Comparison of ENCODE assay signal across 24 cellular contexts in the genomic region with DNA sequence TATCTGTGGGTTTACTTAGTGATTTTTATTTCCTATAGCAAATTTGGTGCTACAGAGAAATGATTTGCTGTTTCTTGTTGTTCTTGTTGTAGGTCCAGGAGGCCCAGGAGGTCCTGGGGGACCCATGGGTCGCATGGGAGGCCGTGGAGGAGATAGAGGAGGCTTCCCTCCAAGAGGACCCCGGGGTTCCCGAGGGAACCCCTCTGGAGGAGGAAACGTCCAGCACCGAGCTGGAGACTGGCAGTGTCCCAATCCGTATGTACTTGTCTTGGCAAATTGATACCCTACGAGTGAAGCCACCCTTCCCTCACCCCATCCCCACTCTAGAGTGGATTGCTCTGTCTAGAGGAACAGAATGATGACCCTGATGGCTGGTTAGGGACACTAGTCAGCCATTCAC. TPM values are rescaled to one million over a fixed set of nuclear protein-coding genes. Genes with fewer than 3 reads are reported as not detected.
DNase-seq lines count a peak whose midpoint lies in the region; ATAC-seq and TF ChIP-seq lines count a peak whose summit lies in the region.
"Had no signal": no experiment of that assay in that cellular context is flagged by ENCODE, and none has a peak within 500 bp of the region (broad histone marks: within the 10 kb centered on the region; RNA-seq: fewer than 3 reads in every experiment).

No MANE protein-coding gene starts in this region.

- no peaks in the 10 kb centered on the region for H3K27me3 Mint-ChIP-seq in activated T-cell treated with anti-CD3 and anti-CD28 coated beads, Interleukin-2, amount 50 U/mL, for 24 hours
- peaks cover 9% of the 10 kb centered on the region for H3K27me3 Mint-ChIP-seq in HFFc6 (ENCODE audit: insufficient read depth)
- H3K27me3 Mint-ChIP-seq in stimulated activated naive B cell treated with anti-CD40 and anti-IgM and Interleukin-4, amounts not matched to agents 10 μg/mL and 1 μg/mL and 100 μg/mL, for 72 hours: no peaks in the 10 kb centered on the region

- no peak for TF ChIP-seq CTCF in HFFc6 (IDR thresholded peaks at IDR 0.05)

- H3K9me3 Mint-ChIP-seq in activated T-cell treated with anti-CD3 and anti-CD28 coated beads, Interleukin-2, amount 50 U/mL, for 24 hours: no peaks in the 10 kb centered on the region
- no peaks in the 10 kb centered on the region for H3K9me3 Mint-ChIP-seq in HFFc6
- no peaks in the 10 kb centered on the region for H3K9me3 Mint-ChIP-seq in stimulated activated naive B cell treated with anti-CD40 and anti-IgM and Interleukin-4, amounts not matched to agents 10 μg/mL and 1 μg/mL and 100 μg/mL, for 72 hours
- H3K9me3 Mint-ChIP-seq: CD8-positive, alpha-beta T cell had no signal

- DNase-seq in activated T-cell treated with anti-CD3 and anti-CD28 coated beads, Interleukin-2, amount 50 U/mL, for 24 hours: no peak
- no peak for DNase-seq in activated T-cell treated with anti-CD3 and anti-CD28 coated beads for 4 hours
- DNase-seq in HFFc6: no peak
- DNase-seq in islet precursor cell: peak; percentile 40
- no peak for DNase-seq in stimulated activated naive B cell treated with anti-CD40 and anti-IgM and Interleukin-4, amounts not matched to agents 10 μg/mL and 1 μg/mL and 100 μg/mL, for 72 hours
- DNase-seq: AML-193, C1 segment of cervical spinal cord, DMS53, GDM1, H7, Karpas-422, MV-4-11, NCI-H1105 treated with DMSO at 0.1 percent for 48 hours, NCI-H2029 treated with DMSO at 0.1 percent for 48 hours, NCI-H226, NCI-H510A treated with DMSO at 0.1 percent for 48 hours, NCI-H748 treated with DMSO at 0.1 percent for 48 hours, PC-9, RPMI8226, SHP77 treated with DMSO at 0.1 percent for 48 hours had no signal

- no peak for ATAC-seq in stimulated activated naive B cell treated with anti-CD40 and anti-IgM and Interleukin-4, amounts not matched to agents 10 μg/mL and 1 μg/mL and 100 μg/mL, for 72 hours (replicated peaks)
- no peak for ATAC-seq in GM19455 (IDR thresholded peaks at IDR 0.05; ENCODE audit: unreplicated experiment)
- no peak for ATAC-seq in GM21390 (IDR thresholded peaks at IDR 0.05; ENCODE audit: unreplicated experiment)
- ATAC-seq: CD8-positive, alpha-beta T cell had no signal

- H3K36me3 Mint-ChIP-seq in activated T-cell treated with anti-CD3 and anti-CD28 coated beads, Interleukin-2, amount 50 U/mL, for 24 hours (ENCODE audit: low read depth): peaks cover 80% of the 10 kb centered on the region
- peaks cover 40% of the 10 kb centered on the region for H3K36me3 Mint-ChIP-seq in HFFc6 (ENCODE audit: low read depth)
- H3K36me3 Mint-ChIP-seq in stimulated activated naive B cell treated with anti-CD40 and anti-IgM and Interleukin-4, amounts not matched to agents 10 μg/mL and 1 μg/mL and 100 μg/mL, for 72 hours: peaks cover 47 to 59% of the 10 kb centered on the region in 2 donors

- H3K4me3 Mint-ChIP-seq in activated T-cell treated with anti-CD3 and anti-CD28 coated beads, Interleukin-2, amount 50 U/mL, for 24 hours: no peak overlapping the region
- no peak overlapping the region for H3K4me3 Mint-ChIP-seq in HFFc6
- no peak overlapping the region for H3K4me3 Mint-ChIP-seq in stimulated activated naive B cell treated with anti-CD40 and anti-IgM and Interleukin-4, amounts not matched to agents 10 μg/mL and 1 μg/mL and 100 μg/mL, for 72 hours
- H3K4me3 Mint-ChIP-seq: CD8-positive, alpha-beta T cell had no signal

- H3K4me1 Mint-ChIP-seq in activated T-cell treated with anti-CD3 and anti-CD28 coated beads, Interleukin-2, amount 50 U/mL, for 24 hours (ENCODE audit: low read depth): no peaks in the 10 kb centered on the region
- H3K4me1 Mint-ChIP-seq in HFFc6 (ENCODE audit: low read depth): no peaks in the 10 kb centered on the region
- H3K4me1 Mint-ChIP-seq in stimulated activated naive B cell treated with anti-CD40 and anti-IgM and Interleukin-4, amounts not matched to agents 10 μg/mL and 1 μg/mL and 100 μg/mL, for 72 hours: peaks cover 9 to 19% of the 10 kb centered on the region in 2 donors

- peak overlapping the region; percentile 9 for H3K27ac Mint-ChIP-seq in activated T-cell treated with anti-CD3 and anti-CD28 coated beads, Interleukin-2, amount 50 U/mL, for 24 hours
- H3K27ac Mint-ChIP-seq in HFFc6: peak overlapping the region; percentile 26; the same call in 1 of the 2 replicates
- peak overlapping the region; percentile 65 for H3K27ac Mint-ChIP-seq in stimulated activated naive B cell treated with anti-CD40 and anti-IgM and Interleukin-4, amounts not matched to agents 10 μg/mL and 1 μg/mL and 100 μg/mL, for 72 hours
- H3K27ac Mint-ChIP-seq: CD8-positive, alpha-beta T cell had no signal

RNA-seq across cellular contexts. Expression of a gene that starts 7.8 kb away (rescaled TPM):
- total RNA-seq in HFFc6 (2021; fragmentation: NEBNext Ultra II Directional; extraction: Animal tissue kit (Norgen Biotek cat#: 25700)): 10 to 100 TPM; 40.5 to 48.8 (median 43.3) TPM
- total RNA-seq: CD8-positive, alpha-beta T cell had no signal

RNA-seq across cellular contexts. Expression of a gene that starts 16.9 kb away (rescaled TPM):
- under 1 TPM in 2 of 6 experiments, not detected in 4; 0.24 to 0.28 TPM for total RNA-seq in HFFc6 (2021; fragmentation: NEBNext Ultra II Directional; extraction: Animal tissue kit (Norgen Biotek cat#: 25700))
- total RNA-seq: A172, PC-9 had no signal

RNA-seq across cellular contexts. Expression of a gene that starts 30.6 kb away (rescaled TPM):
- total RNA-seq in HFFc6 (2021; fragmentation: NEBNext Ultra II Directional; extraction: Animal tissue kit (Norgen Biotek cat#: 25700)): 100 to 1,000 TPM; 200 to 291 (median 270) TPM

RNA-seq across cellular contexts. Expression of a gene that starts 30.9 kb away (rescaled TPM):
- total RNA-seq in HFFc6 (2021; fragmentation: NEBNext Ultra II Directional; extraction: Animal tissue kit (Norgen Biotek cat#: 25700)): 10 to 100 TPM; 19.4 to 24.0 (median 21.0) TPM

Comparison
In these comparisons a context has a peak if more than half of its experiments do, and no peak if none do; other contexts are left out.
1. H3K27ac Mint-ChIP-seq: peak in every context shown above with its lines; median percentile 65 in stimulated activated naive B cell treated with anti-CD40 and anti-IgM and Interleukin-4, amounts not matched to agents 10 μg/mL and 1 μg/mL and 100 μg/mL, for 72 hours; 26 in HFFc6; 9 in activated T-cell treated with anti-CD3 and anti-CD28 coated beads, Interleukin-2, amount 50 U/mL, for 24 hours.